9 cellular contexts compared by ENCODE assay signal in genomic region chr20:54199721-54200176, GRCh38. TPM values are rescaled to one million over a fixed set of nuclear protein-coding genes. Genes with fewer than 3 reads are reported as not detected.
DNase-seq lines count a peak whose midpoint lies in the region; ATAC-seq and TF ChIP-seq lines count a peak whose summit lies in the region.
"Had no signal": no experiment of that assay in that cellular context is flagged by ENCODE, and none has a peak within 500 bp of the region (broad histone marks: within the 10 kb centered on the region; RNA-seq: fewer than 3 reads in every experiment).

No MANE protein-coding gene starts in this region.

- no peak for TF ChIP-seq POLR2A in testis (IDR thresholded peaks at IDR 0.05)

- H3K4me1 Mint-ChIP-seq in activated T-cell treated with anti-CD3 and anti-CD28 coated beads, Interleukin-2, amount 50 U/mL, for 72 hours (ENCODE audit: low read depth) = no peaks in the 10 kb centered on the region
- H3K4me1 Mint-ChIP-seq in neural progenitor cell = peaks cover 9% of the 10 kb centered on the region

- no peaks in the 10 kb centered on the region for H3K9me3 ChIP-seq in neural progenitor cell (ENCODE audit: low read depth)
- no peaks in the 10 kb centered on the region for H3K9me3 ChIP-seq in testis
- H3K9me3 ChIP-seq: BLaER1 treated with 17β-estradiol and CSF1 and Interleukin-3, amounts not matched to agents 10 nM and 100 nM had no signal

- H3K27ac ChIP-seq in neural progenitor cell = no peak overlapping the region
- H3K27ac ChIP-seq in testis = no peak overlapping the region
- H3K27ac ChIP-seq: BLaER1 treated with 17β-estradiol and CSF1 and Interleukin-3, amounts not matched to agents 10 nM and 100 nM had no signal

- H2AFZ ChIP-seq in neural progenitor cell (replicated peaks) = peak overlapping the region; percentile 2

- H3K27me3 Mint-ChIP-seq in activated T-cell treated with anti-CD3 and anti-CD28 coated beads, Interleukin-2, amount 50 U/mL, for 72 hours (ENCODE audit: low read depth) = no peaks in the 10 kb centered on the region
- no peaks in the 10 kb centered on the region for H3K27me3 Mint-ChIP-seq in neural progenitor cell (ENCODE audit: insufficient read depth, low read depth)

- DNase-seq in NCI-H2081 (lab: John Stamatoyannopoulos, UW) = peak; percentile 33 to 39
- no peak for DNase-seq in NCI-H2081 treated with DMSO at 0.1 percent for 48 hours (lab: John Stamatoyannopoulos, UW)
- peak; percentile 91 for DNase-seq in KBM-7
- DNase-seq in RPMI7951 (ENCODE audit: low read depth) = peak; percentile 73
- peak; percentile 68 to 72 for DNase-seq in activated T-cell treated with anti-CD3 and anti-CD28 coated beads, Interleukin-2, amount 50 U/mL, for 72 hours
- peak; percentile 88 for DNase-seq in fibroblast of peridontal ligament (ENCODE audit: extremely low read depth)
- DNase-seq in neural progenitor cell (ENCODE audit: low spot score) = peak; percentile 73
- peak; percentile 76 for DNase-seq in testis

- H3K4me2 ChIP-seq in neural progenitor cell = no peak overlapping the region
- H3K4me2 ChIP-seq: BLaER1 treated with 17β-estradiol and CSF1 and Interleukin-3, amounts not matched to agents 10 nM and 100 nM had no signal

- H3K4me1 ChIP-seq in neural progenitor cell = no peaks in the 10 kb centered on the region
- no peaks in the 10 kb centered on the region for H3K4me1 ChIP-seq in testis

- H3K36me3 Mint-ChIP-seq in activated T-cell treated with anti-CD3 and anti-CD28 coated beads, Interleukin-2, amount 50 U/mL, for 72 hours (ENCODE audit: insufficient read depth in 2 of 2) = no peaks in the 10 kb centered on the region
- no peaks in the 10 kb centered on the region for H3K36me3 Mint-ChIP-seq in neural progenitor cell

- 35 to 46% methylated on average over 7 of the region's 7 CpGs for WGBS in testis, 2 donors

- H3K4me3 ChIP-seq in neural progenitor cell = no peak overlapping the region
- no peak overlapping the region for H3K4me3 ChIP-seq in testis
- H3K4me3 ChIP-seq: BLaER1 treated with 17β-estradiol and CSF1 and Interleukin-3, amounts not matched to agents 10 nM and 100 nM had no signal

- H3K27me3 ChIP-seq in neural progenitor cell = no peaks in the 10 kb centered on the region
- H3K27me3 ChIP-seq in testis = no peaks in the 10 kb centered on the region
- H3K27me3 ChIP-seq: BLaER1 treated with 17β-estradiol and CSF1 and Interleukin-3, amounts not matched to agents 10 nM and 100 nM had no signal

- no peak overlapping the region for H3K4me3 Mint-ChIP-seq in activated T-cell treated with anti-CD3 and anti-CD28 coated beads, Interleukin-2, amount 50 U/mL, for 72 hours
- H3K4me3 Mint-ChIP-seq in neural progenitor cell = no peak overlapping the region

- H3K9ac ChIP-seq in neural progenitor cell = no peak overlapping the region
- H3K9ac ChIP-seq: BLaER1 treated with 17β-estradiol and CSF1 and Interleukin-3, amounts not matched to agents 10 nM and 100 nM had no signal

- intact Hi-C loops in testis (cut with DNase I; ENCODE audit: low total_unique reads) = no loop called here

- ATAC-seq in activated T-cell treated with anti-CD3 and anti-CD28 coated beads, Interleukin-2, amount 50 U/mL, for 72 hours (replicated peaks in 1 of 2) = peak; percentile 55 to 63

- TF ChIP-seq CTCF in neural progenitor cell (IDR thresholded peaks at IDR 0.05) (peak; percentile 89), testis (IDR thresholded peaks at IDR 0.05) (peak in 2 of 3 experiments; percentile 48 to 69)

- H3K27ac Mint-ChIP-seq in activated T-cell treated with anti-CD3 and anti-CD28 coated beads, Interleukin-2, amount 50 U/mL, for 72 hours = no peak overlapping the region
- no peak overlapping the region for H3K27ac Mint-ChIP-seq in neural progenitor cell

- H3K36me3 ChIP-seq in neural progenitor cell (no peaks in the 10 kb centered on the region), testis (ENCODE audit: low read depth, missing control alignments) (no peaks in the 10 kb centered on the region)
- H3K36me3 ChIP-seq: BLaER1 treated with 17β-estradiol and CSF1 and Interleukin-3, amounts not matched to agents 10 nM and 100 nM had no signal

- in situ Hi-C loops in KBM-7 (cut with MboI; ENCODE audit: low pct_unique_long_range_greater_than_20kb, low sequenced_read_pairs) = loop anchor here (10.0 to 25.0 kb wide), 2 partner anchors 95 to 438 kb away; no protein-coding TSS in a partner anchor

- H3K9me3 Mint-ChIP-seq in activated T-cell treated with anti-CD3 and anti-CD28 coated beads, Interleukin-2, amount 50 U/mL, for 72 hours = no peaks in the 10 kb centered on the region
- no peaks in the 10 kb centered on the region for H3K9me3 Mint-ChIP-seq in neural progenitor cell

- H3F3A ChIP-seq in neural progenitor cell (ENCODE audit: low read depth) = no peaks in the 10 kb centered on the region

- no peaks in the 10 kb centered on the region for H3K79me2 ChIP-seq in neural progenitor cell (ENCODE audit: low read depth)

- H4K20me1 ChIP-seq in neural progenitor cell (ENCODE audit: low read depth) = no peaks in the 10 kb centered on the region
- H4K20me1 ChIP-seq: BLaER1 treated with 17β-estradiol and CSF1 and Interleukin-3, amounts not matched to agents 10 nM and 100 nM had no signal

RNA-seq across cellular contexts. Expression of gene PFDN4, which starts 8.1 kb away (rescaled TPM):
- 200 and 262 TPM in 2 replicates for total RNA-seq in RPMI7951 (2014; rRNA removed; shearing (Covaris generic))
- total RNA-seq in activated T-cell treated with anti-CD3 and anti-CD28 coated beads, Interleukin-2, amount 50 U/mL, for 72 hours = 10 to 100 TPM; 48.9 to 49.1 TPM
- total RNA-seq in neural progenitor cell (ENCODE audit: low replicate concordance) = 198 and 597 TPM in 2 replicates
- 10 to 100 TPM; 32.8 to 44.9 TPM for total RNA-seq in testis
- 67.3 TPM for polyA plus RNA-seq in testis (ENCODE audit: insufficient read depth, low read depth, low replicate concordance)

RNA-seq across cellular contexts. Expression of gene CYP24A1, which starts 26.0 kb away (rescaled TPM):
- total RNA-seq in RPMI7951 (2014; rRNA removed; shearing (Covaris generic)) = 1.1 and 1.5 TPM in 2 replicates
- not detected for total RNA-seq in activated T-cell treated with anti-CD3 and anti-CD28 coated beads, Interleukin-2, amount 50 U/mL, for 72 hours
- not detected in 2 replicates for total RNA-seq in neural progenitor cell (ENCODE audit: low replicate concordance)
- total RNA-seq in testis = under 1 TPM; 0.43 to 0.94 TPM
- not detected for polyA plus RNA-seq in testis (ENCODE audit: insufficient read depth, low read depth, low replicate concordance)
